8 cellular contexts compared by ENCODE assay signal in genomic region chr4:147590249-147590920, GRCh38. TPM values are rescaled to one million over a fixed set of nuclear protein-coding genes. Genes with fewer than 3 reads are reported as not detected.
DNase-seq lines count a peak whose midpoint lies in the region; ATAC-seq and TF ChIP-seq lines count a peak whose summit lies in the region.

No MANE protein-coding gene starts in this region.

- DNase-seq in D341Med (ENCODE audit: low spot score): peak; percentile 64
- DNase-seq in NCI-H1092 treated with DMSO at 0.1 percent for 48 hours (lab: John Stamatoyannopoulos, UW): peak; percentile 24
- DNase-seq in WERI-Rb-1: peak; percentile 73
- DNase-seq in effector CD4-positive, alpha-beta T cell: peak; percentile 5
- DNase-seq in mesenchymal stem cell: peak; percentile 74
- DNase-seq in stimulated activated naive CD8-positive, alpha-beta T cell treated with anti-CD3 and anti-CD28 coated beads, Interleukin-15, amount 100 ng/mL, for 72 hours: peak; percentile 8 to 31
- no peak for DNase-seq in cortex of kidney (lab: John Stamatoyannopoulos, UW)

- H3K23ac ChIP-seq in mesenchymal stem cell (ENCODE audit: low read length in 2 of 2): no peak overlapping the region

- H3K27ac Mint-ChIP-seq in stimulated activated naive CD8-positive, alpha-beta T cell treated with anti-CD3 and anti-CD28 coated beads, Interleukin-15, amount 100 ng/mL, for 72 hours: no peak overlapping the region

- H3K79me1 ChIP-seq in mesenchymal stem cell (replicated peaks; ENCODE audit: low read length, poor library complexity, severe bottlenecking): no peaks in the 10 kb centered on the region

- H3K14ac ChIP-seq in mesenchymal stem cell (ENCODE audit: low read length in 2 of 2): no peak overlapping the region

- no peaks in the 10 kb centered on the region for H3K9me3 ChIP-seq in WERI-Rb-1 (ENCODE audit: severe bottlenecking)
- no peaks in the 10 kb centered on the region for H3K9me3 ChIP-seq in mesenchymal stem cell (ENCODE audit: control insufficient read depth, low read length)

- H3K4me3 ChIP-seq in WERI-Rb-1 (ENCODE audit: low read depth, low read length) (no peak overlapping the region), mesenchymal stem cell (ENCODE audit: insufficient read depth in 1 of 2, low read depth in 1 of 2, low read length in 2 of 2) (no peak overlapping the region)

- no peaks in the 10 kb centered on the region for H3K4me1 Mint-ChIP-seq in stimulated activated naive CD8-positive, alpha-beta T cell treated with anti-CD3 and anti-CD28 coated beads, Interleukin-15, amount 100 ng/mL, for 72 hours

- no peak overlapping the region for H4K8ac ChIP-seq in mesenchymal stem cell (ENCODE audit: low read length)

- no peak overlapping the region for H4K91ac ChIP-seq in mesenchymal stem cell (ENCODE audit: low read length)

- no peak overlapping the region for H3K4me2 ChIP-seq in mesenchymal stem cell (ENCODE audit: low read length, poor library complexity, severe bottlenecking)

- 0% methylated on average over 3 of the region's 12 CpGs for WGBS in mesenchymal stem cell

- no peak overlapping the region for H2AFZ ChIP-seq in mesenchymal stem cell (ENCODE audit: low read depth, low read length)

- H3K27me3 ChIP-seq in WERI-Rb-1 (ENCODE audit: insufficient read depth, low read depth, severe bottlenecking): no peaks in the 10 kb centered on the region
- H3K27me3 ChIP-seq in mesenchymal stem cell (ENCODE audit: control insufficient read depth in 1 of 2, insufficient read depth in 1 of 2, low read length in 2 of 2): no peaks in the 10 kb centered on the region

- no peak overlapping the region for H3K27ac ChIP-seq in WERI-Rb-1
- no peak overlapping the region for H3K27ac ChIP-seq in mesenchymal stem cell (ENCODE audit: low read length, poor library complexity, severe bottlenecking)

- H3K9me3 Mint-ChIP-seq in stimulated activated naive CD8-positive, alpha-beta T cell treated with anti-CD3 and anti-CD28 coated beads, Interleukin-15, amount 100 ng/mL, for 72 hours: no peaks in the 10 kb centered on the region

- peak overlapping the region; percentile 3 for H2BK15ac ChIP-seq in mesenchymal stem cell (ENCODE audit: low read depth, poor library complexity, severe bottlenecking)

- no peak overlapping the region for H3K18ac ChIP-seq in mesenchymal stem cell (ENCODE audit: low read depth in 1 of 2, low read length in 2 of 2)

- H3K36me3 ChIP-seq in WERI-Rb-1: no peaks in the 10 kb centered on the region
- no peaks in the 10 kb centered on the region for H3K36me3 ChIP-seq in mesenchymal stem cell (ENCODE audit: control insufficient read depth in 1 of 2, insufficient read depth in 2 of 2, low read depth in 1 of 2, low read length in 2 of 2)

- H3K4me1 ChIP-seq in mesenchymal stem cell (ENCODE audit: control insufficient read depth, insufficient read depth, low read depth, low read length): peaks cover 4% of the 10 kb centered on the region

- H2AK5ac ChIP-seq in mesenchymal stem cell (ENCODE audit: low read length, severe bottlenecking): no peak overlapping the region

- peak; percentile 55 for ATAC-seq in GM21786 (IDR thresholded peaks at IDR 0.05; ENCODE audit: unreplicated experiment)
- ATAC-seq in stimulated activated naive CD8-positive, alpha-beta T cell treated with anti-CD3 and anti-CD28 coated beads, Interleukin-15, amount 100 ng/mL, for 72 hours: no peak

- H2BK5ac ChIP-seq in mesenchymal stem cell (ENCODE audit: low read depth, low read length, poor library complexity, severe bottlenecking): no peak overlapping the region

- H3K9ac ChIP-seq in mesenchymal stem cell (ENCODE audit: low read length): peak overlapping the region; percentile 64

- no peak overlapping the region for H3K4me3 Mint-ChIP-seq in stimulated activated naive CD8-positive, alpha-beta T cell treated with anti-CD3 and anti-CD28 coated beads, Interleukin-15, amount 100 ng/mL, for 72 hours

- no peak overlapping the region for H2BK12ac ChIP-seq in mesenchymal stem cell (ENCODE audit: low read length in 2 of 2)

- H3K4ac ChIP-seq in mesenchymal stem cell (ENCODE audit: low read depth in 1 of 2, low read length in 2 of 2): peak overlapping the region in 1 of 2 experiments; percentile 3

- peak; percentile 68 for TF ChIP-seq CTCF in WERI-Rb-1 (IDR thresholded peaks at IDR 0.05; ENCODE audit: low read depth, low read length)

- no peaks in the 10 kb centered on the region for H3K27me3 Mint-ChIP-seq in stimulated activated naive CD8-positive, alpha-beta T cell treated with anti-CD3 and anti-CD28 coated beads, Interleukin-15, amount 100 ng/mL, for 72 hours

- no peak overlapping the region for H2BK120ac ChIP-seq in mesenchymal stem cell (ENCODE audit: low read depth, low read length)

RNA-seq across cellular contexts. Expression of gene TMEM184C, which starts 26.8 kb away (rescaled TPM):
- 19.8 TPM for polyA plus RNA-seq in mesenchymal stem cell (2013, experiment 1 of 2)
- 20.0 TPM for polyA plus RNA-seq in mesenchymal stem cell (2013, experiment 2 of 2)
